8 cellular contexts compared by ENCODE assay signal in the genomic region with DNA sequence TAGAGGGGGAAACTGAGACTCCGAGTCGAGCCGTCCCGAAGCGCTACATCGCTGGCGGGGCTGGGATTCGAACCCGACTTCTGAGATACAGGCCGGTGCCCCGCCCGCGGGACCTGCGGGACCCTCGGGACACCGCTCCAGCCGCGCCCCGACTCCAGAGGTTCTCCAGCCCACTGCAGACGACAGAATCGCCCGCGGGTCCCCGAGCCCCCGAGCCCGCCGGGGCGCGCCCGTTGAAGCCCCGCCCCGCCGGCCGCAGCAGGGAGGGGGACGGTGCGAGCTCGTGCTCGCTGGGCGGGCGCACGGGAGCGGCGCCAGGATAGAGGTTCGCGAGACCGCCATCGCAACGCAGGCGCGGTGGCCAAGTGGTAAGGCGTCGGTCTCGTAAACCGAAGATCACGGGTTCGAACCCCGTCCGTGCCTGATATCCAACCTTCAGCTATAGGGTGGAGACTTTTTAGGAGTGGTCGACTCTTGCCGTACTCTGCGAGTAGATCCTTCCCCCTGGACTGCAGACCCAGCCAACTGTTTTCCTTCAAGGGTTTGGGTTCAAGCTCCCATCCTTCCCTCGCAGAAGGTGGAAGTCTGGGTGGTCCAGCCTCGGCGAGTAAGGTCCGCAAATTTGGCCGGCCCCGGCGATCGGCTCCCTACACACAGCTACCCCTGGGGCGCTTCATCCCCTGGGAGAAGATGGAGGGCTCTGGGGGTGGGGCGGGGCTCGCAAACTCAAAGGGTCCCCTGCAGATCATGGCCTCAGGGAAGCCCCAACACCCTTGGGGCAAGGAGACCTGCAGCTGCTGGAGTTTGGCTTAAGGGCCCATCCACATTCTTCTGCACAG.
DNase-seq lines count a peak whose midpoint lies in the region; ATAC-seq and TF ChIP-seq lines count a peak whose summit lies in the region.

No MANE protein-coding gene starts in this region.

- H3K27ac Mint-ChIP-seq in activated naive CD4-positive, alpha-beta T cell treated with anti-CD3 and anti-CD28 coated beads, Interleukin-2, amount 50 U/mL, for 72 hours, result peak overlapping the region; percentile 92 to 98
- no peak overlapping the region for H3K27ac Mint-ChIP-seq in glutamatergic neuron (ENCODE audit: unreplicated experiment)

- H3K4me2 ChIP-seq in osteoblast (ENCODE audit: insufficient read depth, low read length), result peak overlapping the region; percentile 95

- H3K4me3 ChIP-seq in GM06990 (replicated peaks; ENCODE audit: low read depth, low read length) (peak overlapping the region; percentile 89), osteoblast (ENCODE audit: insufficient read depth, low read length) (peak overlapping the region; percentile 91), testis (peak overlapping the region; percentile 85 to 90)

- H3K4me3 Mint-ChIP-seq in glutamatergic neuron (ENCODE audit: unreplicated experiment), result peak overlapping the region; percentile 92

- peak; percentile 95 for DNase-seq in GM06990 (ENCODE audit: extremely low read depth, insufficient read length)
- peak; percentile 95 for DNase-seq in NCI-H1092 treated with DMSO at 0.1 percent for 48 hours (lab: John Stamatoyannopoulos, UW)
- peak; percentile 95 to 96 for DNase-seq in activated naive CD4-positive, alpha-beta T cell treated with anti-CD3 and anti-CD28 coated beads, Interleukin-2, amount 50 U/mL, for 72 hours (ENCODE audit: low spot score in 2 of 2)
- peak; percentile 94 for DNase-seq in glutamatergic neuron
- DNase-seq in osteoblast (ENCODE audit: insufficient read length, low spot score, missing footprints), result peak; percentile 95
- peak; percentile 95 for DNase-seq in testis

- H3K4me1 Mint-ChIP-seq in glutamatergic neuron (ENCODE audit: low read depth, unreplicated experiment), result no peaks in the 10 kb centered on the region

- peaks cover 15 to 16% of the 10 kb centered on the region in 2 donors for H3K36me3 Mint-ChIP-seq in activated naive CD4-positive, alpha-beta T cell treated with anti-CD3 and anti-CD28 coated beads, Interleukin-2, amount 50 U/mL, for 72 hours
- peaks cover 4% of the 10 kb centered on the region for H3K36me3 Mint-ChIP-seq in glutamatergic neuron (ENCODE audit: unreplicated experiment)

- H3K27me3 ChIP-seq in GM06990 (replicated peaks; ENCODE audit: control insufficient read depth, insufficient read depth, low read length) (no peaks in the 10 kb centered on the region), osteoblast (ENCODE audit: insufficient read depth, low read length) (no peaks in the 10 kb centered on the region), testis (no peaks in the 10 kb centered on the region)

- no peaks in the 10 kb centered on the region for H4K20me1 ChIP-seq in osteoblast (ENCODE audit: insufficient read depth, low read length)

- H3K36me3 ChIP-seq in GM06990 (ENCODE audit: control insufficient read depth, insufficient read depth, low read length) (no peaks in the 10 kb centered on the region), osteoblast (ENCODE audit: insufficient read depth, low read length) (no peaks in the 10 kb centered on the region), testis (ENCODE audit: low read depth, missing control alignments) (no peaks in the 10 kb centered on the region)

- H3K9me3 ChIP-seq in osteoblast (ENCODE audit: low read depth, low read length) (peaks cover 5% of the 10 kb centered on the region), testis (no peaks in the 10 kb centered on the region)

- WGBS in testis, 2 donors, result 1 to 3% methylated on average over 19 to 45 of the region's 72 CpGs

- H3K27me3 Mint-ChIP-seq in glutamatergic neuron (ENCODE audit: unreplicated experiment), result peaks cover 10% of the 10 kb centered on the region

- ATAC-seq in HG02588 (IDR thresholded peaks at IDR 0.05; ENCODE audit: unreplicated experiment), result peak; percentile 77
- peak; percentile 90 for ATAC-seq in SK-N-SH treated with all-trans-retinoic acid at 6 μM for 48 hours
- peak; percentile 81 to 85 for ATAC-seq in activated naive CD4-positive, alpha-beta T cell treated with anti-CD3 and anti-CD28 coated beads, Interleukin-2, amount 50 U/mL, for 72 hours

- H3K27ac ChIP-seq in osteoblast (ENCODE audit: low read depth, low read length), result peak overlapping the region; percentile 41
- H3K27ac ChIP-seq in testis, result peak overlapping the region; percentile 92 to 94

- no peak for TF ChIP-seq POLR2A in testis (IDR thresholded peaks at IDR 0.05)

- TF ChIP-seq CTCF in GM06990 (IDR thresholded peaks at IDR 0.05; ENCODE audit: insufficient read depth, low read length, poor library complexity, severe bottlenecking) (no peak), glutamatergic neuron (IDR thresholded peaks at IDR 0.05; ENCODE audit: partially characterized antibody, unreplicated experiment) (no peak), osteoblast (IDR thresholded peaks at IDR 0.05; ENCODE audit: extremely low read depth, low read depth, low read length) (no peak), testis (IDR thresholded peaks at IDR 0.05) (no peak)

- no peaks in the 10 kb centered on the region for H3K79me2 ChIP-seq in osteoblast (ENCODE audit: insufficient read depth, low read length)

- H3K4me1 ChIP-seq in osteoblast (ENCODE audit: insufficient read depth, low read length), result peaks cover 3% of the 10 kb centered on the region
- H3K4me1 ChIP-seq in testis, result peaks cover 10% of the 10 kb centered on the region

- peak overlapping the region; percentile 98 for H2AFZ ChIP-seq in osteoblast (ENCODE audit: low read length)

- intact Hi-C loops in testis (cut with DNase I; ENCODE audit: low total_unique reads), result loop anchor here (10.0 kb wide), 1 partner anchor 361 kb away; the partner anchor contains the start of gene ERCC4

- H3K9me3 Mint-ChIP-seq in activated naive CD4-positive, alpha-beta T cell treated with anti-CD3 and anti-CD28 coated beads, Interleukin-2, amount 50 U/mL, for 72 hours, result peaks cover 10 to 13% of the 10 kb centered on the region in 2 donors
- peaks cover 17% of the 10 kb centered on the region for H3K9me3 Mint-ChIP-seq in glutamatergic neuron (ENCODE audit: unreplicated experiment)

TF ChIP-seq in SK-N-SH treated with all-trans-retinoic acid at 6 μM for 48 hours, 23 proteins besides CTCF, POLR2A, EP300 and RAD21:
- TF ChIP-seq ZNF70 (CRISPR knock-in tag; IDR thresholded peaks at IDR 0.05), result no peak
- TF ChIP-seq, protein P1, sequence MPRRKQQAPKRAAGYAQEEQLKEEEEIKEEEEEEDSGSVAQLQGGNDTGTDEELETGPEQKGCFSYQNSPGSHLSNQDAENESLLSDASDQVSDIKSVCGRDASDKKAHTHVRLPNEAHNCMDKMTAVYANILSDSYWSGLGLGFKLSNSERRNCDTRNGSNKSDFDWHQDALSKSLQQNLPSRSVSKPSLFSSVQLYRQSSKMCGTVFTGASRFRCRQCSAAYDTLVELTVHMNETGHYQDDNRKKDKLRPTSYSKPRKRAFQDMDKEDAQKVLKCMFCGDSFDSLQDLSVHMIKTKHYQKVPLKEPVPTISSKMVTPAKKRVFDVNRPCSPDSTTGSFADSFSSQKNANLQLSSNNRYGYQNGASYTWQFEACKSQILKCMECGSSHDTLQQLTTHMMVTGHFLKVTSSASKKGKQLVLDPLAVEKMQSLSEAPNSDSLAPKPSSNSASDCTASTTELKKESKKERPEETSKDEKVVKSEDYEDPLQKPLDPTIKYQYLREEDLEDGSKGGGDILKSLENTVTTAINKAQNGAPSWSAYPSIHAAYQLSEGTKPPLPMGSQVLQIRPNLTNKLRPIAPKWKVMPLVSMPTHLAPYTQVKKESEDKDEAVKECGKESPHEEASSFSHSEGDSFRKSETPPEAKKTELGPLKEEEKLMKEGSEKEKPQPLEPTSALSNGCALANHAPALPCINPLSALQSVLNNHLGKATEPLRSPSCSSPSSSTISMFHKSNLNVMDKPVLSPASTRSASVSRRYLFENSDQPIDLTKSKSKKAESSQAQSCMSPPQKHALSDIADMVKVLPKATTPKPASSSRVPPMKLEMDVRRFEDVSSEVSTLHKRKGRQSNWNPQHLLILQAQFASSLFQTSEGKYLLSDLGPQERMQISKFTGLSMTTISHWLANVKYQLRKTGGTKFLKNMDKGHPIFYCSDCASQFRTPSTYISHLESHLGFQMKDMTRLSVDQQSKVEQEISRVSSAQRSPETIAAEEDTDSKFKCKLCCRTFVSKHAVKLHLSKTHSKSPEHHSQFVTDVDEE (CRISPR knock-in tag; IDR thresholded peaks at IDR 0.05), result 0 out of 2 replicates have a peak, but pooled peaks have one; percentile 14

Comparison
In these comparisons a context has a peak if more than half of its experiments do, and no peak if none do; other contexts are left out.
1. Peak in every context shown above with its lines: DNase-seq, ATAC-seq, H3K4me3 ChIP-seq and H3K27ac ChIP-seq.